In genomic region chr20:34427784-34428183, GRCh38 we compare ENCODE assay signal across 31 cellular contexts.
"Had no signal": no experiment of that assay in that cellular context is flagged by ENCODE, and none has a peak within 500 bp of the region (broad histone marks: within the 10 kb centered on the region; RNA-seq: fewer than 3 reads in every experiment).

No MANE protein-coding gene starts in this region.

- H3K4me3 Mint-ChIP-seq: activated B cell treated with CpG ODN at 0.5 μM for 24 hours; activated CD8-positive, alpha-beta T cell treated with anti-CD3 and anti-CD28 coated beads for 36 hours; activated naive CD8-positive, alpha-beta T cell; activated T-cell treated with anti-CD3 and anti-CD28 coated beads, Interleukin-2, amount 50 U/mL, for 72 hours; dendritic cell treated with granulocyte-macrophage colony-stimulating factor and Interleukin-4, amounts not matched to agents 40 ng/mL and 50 ng/mL, for 4 days; effector memory CD8-positive, alpha-beta T cell; T-helper 17 cell; T-helper 2 cell treated with Interferon-gamma antibody and Interleukin-4, amounts not matched to agents 5 μg/mL and 100 μg/mL, for 36 hours had no signal

- H3K27me3 ChIP-seq: body of pancreas, esophagus muscularis mucosa, foreskin keratinocyte, gastrocnemius medialis, heart left ventricle had no signal

- H3K4me3 ChIP-seq: body of pancreas, coronary artery, esophagus muscularis mucosa, gastrocnemius medialis, heart left ventricle had no signal

- H3K27me3 Mint-ChIP-seq: activated B cell treated with CpG ODN at 0.5 μM for 24 hours; activated CD8-positive, alpha-beta T cell treated with anti-CD3 and anti-CD28 coated beads for 36 hours; activated naive CD8-positive, alpha-beta T cell; dendritic cell treated with granulocyte-macrophage colony-stimulating factor and Interleukin-4, amounts not matched to agents 40 ng/mL and 50 ng/mL, for 4 days; effector memory CD8-positive, alpha-beta T cell; T-helper 17 cell had no signal

- H3K4me1 ChIP-seq: foreskin keratinocyte had no signal

- H3K4me1 Mint-ChIP-seq: activated B cell treated with CpG ODN at 0.5 μM for 24 hours had no signal

- DNase-seq: activated B cell treated with CpG ODN at 0.5 μM for 24 hours; activated CD4-positive, alpha-beta T cell treated with anti-CD3 and anti-CD28 coated beads for 48 hours; activated CD4-positive, alpha-beta T cell treated with anti-CD3 and anti-CD28 coated beads, Interleukin-2, amount 50 U/mL, for 1 hour; activated CD4-positive, alpha-beta T cell treated with anti-CD3 and anti-CD28 coated beads, Interleukin-2, amount 50 U/mL, for 48 hours; activated CD8-positive, alpha-beta memory T cell treated with anti-CD3 and anti-CD28 coated beads for 24 hours; activated CD8-positive, alpha-beta T cell treated with anti-CD3 and anti-CD28 coated beads for 36 hours; activated gamma-delta T cell treated with Interleukin-2 at 50 U/mL for 16 hours; activated naive CD4-positive, alpha-beta T cell treated with anti-CD3 and anti-CD28 coated beads, Interleukin-2, amount 50 U/mL, for 16 hours; activated naive CD4-positive, alpha-beta T cell treated with Interleukin-2 at 50 U/mL for 16 hours; activated T-cell treated with anti-CD3 and anti-CD28 coated beads, Interleukin-2, amount 50 U/mL, for 72 hours; amniotic stem cell; aorta; body of pancreas; central memory CD4-positive, alpha-beta T cell; effector CD4-positive, alpha-beta T cell; effector memory CD8-positive, alpha-beta T cell; erythroblast; foreskin keratinocyte; gastrocnemius medialis; glutamatergic neuron; heart left ventricle; T-helper 1 cell; T-helper 17 cell; T1000; WERI-Rb-1 had no signal

- H3K9me3 ChIP-seq: body of pancreas, esophagus muscularis mucosa, gastrocnemius medialis, heart left ventricle had no signal

- ATAC-seq: activated CD4-positive, CD25-positive, alpha-beta regulatory T cell treated with anti-CD3 and anti-CD28 coated beads, Interleukin-2, amount 50 U/mL, for 24 hours; activated CD8-positive, alpha-beta T cell treated with anti-CD3 and anti-CD28 coated beads for 36 hours; activated T-cell treated with anti-CD3 and anti-CD28 coated beads, Interleukin-2, amount 50 U/mL, for 72 hours; body of pancreas; effector memory CD8-positive, alpha-beta T cell; foreskin keratinocyte; gastrocnemius medialis; heart left ventricle; T-helper 17 cell had no signal

- H3K9me3 Mint-ChIP-seq: activated B cell treated with CpG ODN at 0.5 μM for 24 hours; activated CD8-positive, alpha-beta T cell treated with anti-CD3 and anti-CD28 coated beads for 36 hours; activated T-cell treated with anti-CD3 and anti-CD28 coated beads, Interleukin-2, amount 50 U/mL, for 72 hours; dendritic cell treated with granulocyte-macrophage colony-stimulating factor and Interleukin-4, amounts not matched to agents 40 ng/mL and 50 ng/mL, for 4 days; effector memory CD8-positive, alpha-beta T cell; T-helper 2 cell treated with Interferon-gamma antibody and Interleukin-4, amounts not matched to agents 5 μg/mL and 100 μg/mL, for 36 hours had no signal

- H3K27ac ChIP-seq: body of pancreas, coronary artery, esophagus muscularis mucosa, foreskin keratinocyte, gastrocnemius medialis, heart left ventricle, WERI-Rb-1 had no signal

- H3K27ac Mint-ChIP-seq: activated B cell treated with CpG ODN at 0.5 μM for 24 hours; activated CD8-positive, alpha-beta T cell treated with anti-CD3 and anti-CD28 coated beads for 36 hours; activated naive CD8-positive, alpha-beta T cell; activated T-cell treated with anti-CD3 and anti-CD28 coated beads, Interleukin-2, amount 50 U/mL, for 72 hours; dendritic cell treated with granulocyte-macrophage colony-stimulating factor and Interleukin-4, amounts not matched to agents 40 ng/mL and 50 ng/mL, for 4 days; T-helper 2 cell treated with Interferon-gamma antibody and Interleukin-4, amounts not matched to agents 5 μg/mL and 100 μg/mL, for 36 hours had no signal
